In genomic region chr22:42666393-42666792, GRCh38 we compare ENCODE assay signal across 8 cellular contexts. TPM values are rescaled to one million over a fixed set of nuclear protein-coding genes. Genes with fewer than 3 reads are reported as not detected.
"Had no signal": no experiment of that assay in that cellular context is flagged by ENCODE, and none has a peak within 500 bp of the region (broad histone marks: within the 10 kb centered on the region; RNA-seq: fewer than 3 reads in every experiment).

No MANE protein-coding gene starts in this region.

RNA-seq across cellular contexts. Expression of gene ATP5MGL, which starts 26.0 kb away (rescaled TPM):
- total RNA-seq: omental fat pad, prostate gland, right atrium auricular region, thoracic aorta, thyroid gland, vagina had no signal
- polyA plus RNA-seq: spleen, stomach had no signal
